In the genomic region with DNA sequence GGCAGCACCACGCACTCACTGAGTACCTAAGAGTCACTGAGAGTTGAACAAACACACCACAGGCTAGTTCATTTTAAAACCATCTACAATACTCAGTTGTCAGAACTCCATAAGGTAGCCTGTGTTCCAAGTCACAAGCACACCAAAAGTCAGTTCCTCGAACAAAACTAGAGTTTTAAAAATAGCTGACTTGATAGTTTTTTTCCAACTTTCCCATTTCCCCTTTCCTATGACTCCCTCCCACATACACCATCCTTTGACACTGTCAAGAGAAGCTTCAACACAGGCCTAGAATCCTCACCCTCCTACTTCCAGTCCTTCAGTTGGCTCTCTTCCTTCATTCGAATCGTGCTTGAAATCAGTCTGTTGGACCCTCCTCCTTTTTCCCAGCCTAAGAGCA, we compare ENCODE assay signal across 1 cellular context.
TF ChIP-seq lines count a peak whose summit lies in the region.

No MANE protein-coding gene starts in this region.

TF ChIP-seq in SK-N-SH treated with all-trans-retinoic acid at 6 μM for 48 hours, 23 proteins besides CTCF, POLR2A, EP300 and RAD21 (continued from another document):
- TF ChIP-seq, protein P1, sequence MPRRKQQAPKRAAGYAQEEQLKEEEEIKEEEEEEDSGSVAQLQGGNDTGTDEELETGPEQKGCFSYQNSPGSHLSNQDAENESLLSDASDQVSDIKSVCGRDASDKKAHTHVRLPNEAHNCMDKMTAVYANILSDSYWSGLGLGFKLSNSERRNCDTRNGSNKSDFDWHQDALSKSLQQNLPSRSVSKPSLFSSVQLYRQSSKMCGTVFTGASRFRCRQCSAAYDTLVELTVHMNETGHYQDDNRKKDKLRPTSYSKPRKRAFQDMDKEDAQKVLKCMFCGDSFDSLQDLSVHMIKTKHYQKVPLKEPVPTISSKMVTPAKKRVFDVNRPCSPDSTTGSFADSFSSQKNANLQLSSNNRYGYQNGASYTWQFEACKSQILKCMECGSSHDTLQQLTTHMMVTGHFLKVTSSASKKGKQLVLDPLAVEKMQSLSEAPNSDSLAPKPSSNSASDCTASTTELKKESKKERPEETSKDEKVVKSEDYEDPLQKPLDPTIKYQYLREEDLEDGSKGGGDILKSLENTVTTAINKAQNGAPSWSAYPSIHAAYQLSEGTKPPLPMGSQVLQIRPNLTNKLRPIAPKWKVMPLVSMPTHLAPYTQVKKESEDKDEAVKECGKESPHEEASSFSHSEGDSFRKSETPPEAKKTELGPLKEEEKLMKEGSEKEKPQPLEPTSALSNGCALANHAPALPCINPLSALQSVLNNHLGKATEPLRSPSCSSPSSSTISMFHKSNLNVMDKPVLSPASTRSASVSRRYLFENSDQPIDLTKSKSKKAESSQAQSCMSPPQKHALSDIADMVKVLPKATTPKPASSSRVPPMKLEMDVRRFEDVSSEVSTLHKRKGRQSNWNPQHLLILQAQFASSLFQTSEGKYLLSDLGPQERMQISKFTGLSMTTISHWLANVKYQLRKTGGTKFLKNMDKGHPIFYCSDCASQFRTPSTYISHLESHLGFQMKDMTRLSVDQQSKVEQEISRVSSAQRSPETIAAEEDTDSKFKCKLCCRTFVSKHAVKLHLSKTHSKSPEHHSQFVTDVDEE (CRISPR knock-in tag; IDR thresholded peaks at IDR 0.05): no peak
- TF ChIP-seq ZC3H10 (CRISPR knock-in tag; IDR thresholded peaks at IDR 0.05) (no peak), OSR1 (CRISPR knock-in tag; IDR thresholded peaks at IDR 0.05) (no peak), ZNF70 (CRISPR knock-in tag; IDR thresholded peaks at IDR 0.05) (no peak), ZNF8 (CRISPR knock-in tag; IDR thresholded peaks at IDR 0.05) (no peak), CSDC2 (CRISPR knock-in tag; IDR thresholded peaks at IDR 0.05) (no peak)
